ENCODE assay signal across 8 cellular contexts in the genomic region with DNA sequence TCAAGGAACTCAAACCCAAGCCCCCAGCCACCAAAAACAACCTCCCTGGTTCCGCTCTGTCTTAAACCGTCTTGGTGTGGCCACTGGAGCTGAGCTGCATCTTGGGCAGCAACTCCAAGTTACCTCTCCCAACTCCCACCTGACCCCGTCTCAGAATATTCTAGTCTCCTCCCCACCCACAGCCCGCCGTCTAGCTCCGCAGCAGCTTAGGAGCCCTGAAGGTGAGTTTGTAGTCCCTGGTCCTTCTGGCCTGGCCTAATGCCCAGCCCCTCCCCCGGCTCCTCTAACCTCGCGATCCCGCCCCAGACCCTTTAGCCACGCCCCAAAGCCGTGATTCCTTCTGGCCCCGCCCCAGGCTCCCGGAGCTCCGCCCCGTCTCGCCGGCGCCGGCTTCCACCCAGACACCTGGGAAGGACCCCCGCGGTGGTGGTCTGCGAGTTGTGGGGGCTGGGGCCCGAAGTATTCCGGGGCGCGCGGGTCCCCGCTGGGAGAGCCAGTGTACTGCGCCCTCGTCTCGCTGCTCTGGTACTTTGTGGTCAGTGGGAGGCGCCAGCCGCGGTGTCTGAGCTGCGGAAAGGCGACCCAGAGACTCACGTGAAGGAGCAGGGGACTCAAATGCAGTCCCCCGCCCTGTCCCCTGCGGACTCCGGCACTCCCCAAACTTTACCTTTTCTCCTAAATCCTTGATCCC. TPM values are rescaled to one million over a fixed set of nuclear protein-coding genes. Genes with fewer than 3 reads are reported as not detected.
DNase-seq lines count a peak whose midpoint lies in the region; ATAC-seq and TF ChIP-seq lines count a peak whose summit lies in the region.

No MANE protein-coding gene starts in this region.

- 15% methylated on average over 41 of the region's 41 CpGs for WGBS in right cardiac atrium
- WGBS in smooth muscle cell (ENCODE audit: low lambda C conversion rate): 63% methylated on average over 39 of the region's 41 CpGs

- H3K4me1 Mint-ChIP-seq in activated naive CD8-positive, alpha-beta T cell (ENCODE audit: low read depth): peaks cover 13% of the 10 kb centered on the region

- H3K27me3 ChIP-seq in right cardiac atrium (ENCODE audit: control insufficient read depth, insufficient read depth) (no peaks in the 10 kb centered on the region), smooth muscle cell (ENCODE audit: low read depth) (peaks cover 6% of the 10 kb centered on the region)

- H3K9ac ChIP-seq in SK-N-MC (ENCODE audit: insufficient read length) (no peak overlapping the region), smooth muscle cell (ENCODE audit: low read depth) (no peak overlapping the region)

- H3K9me3 ChIP-seq in SK-N-MC (ENCODE audit: low read depth, low read length): no peaks in the 10 kb centered on the region
- H3K9me3 ChIP-seq in right cardiac atrium (ENCODE audit: control insufficient read depth, low read length): no peaks in the 10 kb centered on the region
- H3K9me3 ChIP-seq in smooth muscle cell (replicated peaks; ENCODE audit: low read depth): no peaks in the 10 kb centered on the region

- H3K4me3 Mint-ChIP-seq in activated naive CD8-positive, alpha-beta T cell: peak overlapping the region; percentile 87

- H3K4me3 ChIP-seq in SK-N-MC: 0 out of 2 replicates have a peak overlapping the region, but pooled peaks have one; percentile 25
- peak overlapping the region; percentile 35 for H3K4me3 ChIP-seq in right cardiac atrium (ENCODE audit: low read length)
- no peak overlapping the region for H3K4me3 ChIP-seq in smooth muscle cell

- H2AFZ ChIP-seq in smooth muscle cell (ENCODE audit: low read depth): no peak overlapping the region

- ATAC-seq in right cardiac atrium (peak; percentile 71 to 75), HG02678 (IDR thresholded peaks at IDR 0.05; ENCODE audit: unreplicated experiment) (no peak)

- H3K36me3 ChIP-seq in SK-N-MC (ENCODE audit: insufficient read depth, low read length) (peaks cover 10% of the 10 kb centered on the region; the same call in 1 of the 2 replicates), smooth muscle cell (ENCODE audit: low read depth) (no peaks in the 10 kb centered on the region)

- TF ChIP-seq CTCF in smooth muscle cell (IDR thresholded peaks at IDR 0.05; ENCODE audit: borderline replicate concordance, insufficient read depth, poor library complexity, severe bottlenecking): peak; percentile 5

- H3F3A ChIP-seq in smooth muscle cell (ENCODE audit: low read depth): no peaks in the 10 kb centered on the region

- no peak overlapping the region for H3K4me2 ChIP-seq in smooth muscle cell

- intact Hi-C loops in right cardiac atrium (cut with DNase I): no loop called here

- H3K4me1 ChIP-seq in right cardiac atrium (ENCODE audit: control insufficient read depth, insufficient read depth, low read length) (no peaks in the 10 kb centered on the region), smooth muscle cell (ENCODE audit: low read depth) (no peaks in the 10 kb centered on the region)

- peak overlapping the region; percentile 58 for H3K27ac Mint-ChIP-seq in activated naive CD8-positive, alpha-beta T cell

- H3K27ac ChIP-seq in SK-N-MC (no peak overlapping the region), right cardiac atrium (ENCODE audit: low read length) (no peak overlapping the region), smooth muscle cell (ENCODE audit: low read depth) (no peak overlapping the region)

- no peaks in the 10 kb centered on the region for H3K79me2 ChIP-seq in smooth muscle cell (ENCODE audit: low read depth)

- H3K27me3 Mint-ChIP-seq in activated naive CD8-positive, alpha-beta T cell: no peaks in the 10 kb centered on the region

- DNase-seq in AG20443 (ENCODE audit: low spot score) (peak; percentile 72), HK-2 (ENCODE audit: unreplicated experiment) (peak; percentile 64), SK-N-MC (ENCODE audit: low read depth, low spot score) (no peak), right cardiac atrium (peak; percentile 60 to 89 (median 88)), smooth muscle cell (lab: John Stamatoyannopoulos, UW; ENCODE audit: unreplicated experiment) (no peak), 8988T (no peak)

- peaks cover 2% of the 10 kb centered on the region for H3K36me3 Mint-ChIP-seq in activated naive CD8-positive, alpha-beta T cell

- H4K20me1 ChIP-seq in smooth muscle cell (ENCODE audit: low read depth): no peaks in the 10 kb centered on the region

- H3K9me3 Mint-ChIP-seq in activated naive CD8-positive, alpha-beta T cell (ENCODE audit: low read depth): no peaks in the 10 kb centered on the region

RNA-seq across cellular contexts. Expression of a gene that starts 2.5 kb away (rescaled TPM):
- total RNA-seq in right cardiac atrium: not detected
- polyA plus RNA-seq in right cardiac atrium: not detected
- total RNA-seq in smooth muscle cell: not detected in 2 replicates
- 0.39 TPM in 1 of 2 replicates, not detected in the other for polyA plus RNA-seq in smooth muscle cell

RNA-seq across cellular contexts. Expression of a gene that starts 4.7 kb away (rescaled TPM):
- not detected for total RNA-seq in right cardiac atrium
- polyA plus RNA-seq in right cardiac atrium: not detected
- total RNA-seq in smooth muscle cell: not detected in 2 replicates
- polyA plus RNA-seq in smooth muscle cell: 0.45 and 1.8 TPM in 2 replicates

RNA-seq across cellular contexts. Expression of a gene that starts 12.3 kb away (rescaled TPM):
- total RNA-seq in right cardiac atrium: not detected
- polyA plus RNA-seq in right cardiac atrium: not detected
- 2.3 TPM in 1 of 2 replicates, not detected in the other for total RNA-seq in smooth muscle cell
- polyA plus RNA-seq in smooth muscle cell: 1.3 TPM in 1 of 2 replicates, not detected in the other

RNA-seq across cellular contexts. Expression of a gene that starts 17.3 kb away (rescaled TPM):
- total RNA-seq in right cardiac atrium: not detected
- not detected for polyA plus RNA-seq in right cardiac atrium
- not detected in 2 replicates for total RNA-seq in smooth muscle cell
- polyA plus RNA-seq in smooth muscle cell: not detected in 2 replicates

RNA-seq across cellular contexts. Expression of a gene that starts 24.3 kb away (rescaled TPM):
- total RNA-seq in right cardiac atrium: not detected
- not detected for polyA plus RNA-seq in right cardiac atrium
- 2.5 TPM in 1 of 2 replicates, not detected in the other for total RNA-seq in smooth muscle cell
- polyA plus RNA-seq in smooth muscle cell: 2.0 and 3.4 TPM in 2 replicates

Comparison
In these comparisons a context has a peak if more than half of its experiments do, and no peak if none do; other contexts are left out.
1. DNase-seq: peak in AG20443 (single experiment), HK-2 (single experiment) and right cardiac atrium (3 of 3); none in SK-N-MC (single experiment), smooth muscle cell (single experiment) and 8988T (single experiment).